In genomic region chr16:47045459-47045858, GRCh38 we compare ENCODE assay signal across 20 cellular contexts.
A peak's percentile ranks its signal among the peaks of the same experiment; 100 is the strongest.
DNase-seq lines count a peak whose midpoint lies in the region; ATAC-seq, FAIRE-seq and TF ChIP-seq lines count a peak whose summit lies in the region.
"Had no signal": no experiment of that assay in that cellular context is flagged by ENCODE, and none has a peak within 500 bp of the region (broad histone marks: within the 10 kb centered on the region; RNA-seq: fewer than 3 reads in every experiment).

No MANE protein-coding gene starts in this region.

- peaks cover 14 to 17% (median 15%) of the 10 kb centered on the region in 3 donors for H3K4me1 Mint-ChIP-seq in CD8-positive, alpha-beta memory T cell

- POLR2A ChIA-PET in CD8-positive, alpha-beta memory T cell (lab: Charles Lee): no interaction called here
- POLR2A ChIA-PET in GM10248 (lab: Yijun Ruan, JAX): no interaction called here

- ATAC-seq in left colon: peak; percentile 60

- DNase-seq in CD8-positive, alpha-beta memory T cell: no peak
- DNase-seq in Kasumi-1 (lab: John Stamatoyannopoulos, UW): peak; percentile 91 to 94
- DNase-seq in SW480 (ENCODE audit: low spot score): peak; percentile 5
- no peak for DNase-seq in left colon
- no peak for DNase-seq in mesenteric fat pad (ENCODE audit: low spot score)
- no peak for DNase-seq in GM10248 (ENCODE audit: extremely low spot score)
- no peak for DNase-seq in GM12891 (ENCODE audit: insufficient read length, low spot score)
- no peak for DNase-seq in retina
- DNase-seq: activated CD4-positive, alpha-beta T cell treated with anti-CD3 and anti-CD28 coated beads for 4 hours; activated CD8-positive, alpha-beta memory T cell treated with anti-CD3 and anti-CD28 coated beads, Interleukin-2, amount 50 U/mL, for 48 hours; activated gamma-delta T cell; central memory CD4-positive, alpha-beta T cell; esophagus squamous epithelium; glutamatergic neuron; NCI-H2081; NCI-H524; PC-9; stimulated activated CD4-positive, alpha-beta T cell treated with anti-CD3 and anti-CD28 coated beads, Interleukin-2, amount 100 ng/mL, for 48 hours; T1000 had no signal

- no peak for FAIRE-seq in GM12891 (lab: Jason Lieb, UNC)

- no peaks in the 10 kb centered on the region for H3K36me3 ChIP-seq in CD8-positive, alpha-beta memory T cell (ENCODE audit: insufficient read depth, low read length)
- H3K36me3 ChIP-seq: esophagus squamous epithelium had no signal

- H3K36me3 Mint-ChIP-seq in CD8-positive, alpha-beta memory T cell: no peaks in the 10 kb centered on the region

- CTCF ChIA-PET in CD8-positive, alpha-beta memory T cell (lab: Charles Lee): interaction anchor here (0.8 kb wide), 1 partner anchor 8 kb away, joined by 3 read pairs; no protein-coding TSS in a partner anchor
- CTCF ChIA-PET in GM10248 (lab: Yijun Ruan, JAX): interaction anchor here (1.0 to 1.6 kb wide), 2 partner anchors 96 to 99 kb away, joined by 3 to 4 read pairs; partner anchors contain the start of gene NETO2

- H3K27ac Mint-ChIP-seq in CD8-positive, alpha-beta memory T cell: peak overlapping the region in 1 of 8 donors; percentile 97

- H3K4me3 ChIP-seq in CD8-positive, alpha-beta memory T cell (ENCODE audit: low read length): no peak overlapping the region
- H3K4me3 ChIP-seq: esophagus squamous epithelium, PC-9, SK-N-MC had no signal

- H3K4me3 Mint-ChIP-seq in CD8-positive, alpha-beta memory T cell: peak overlapping the region in 4 of 7 donors; percentile 22 to 54 (median 36)

- intact Hi-C loops in left colon (cut with DNase I, micrococcal nuclease): no loop called here

- H3K9me3 ChIP-seq in CD8-positive, alpha-beta memory T cell (ENCODE audit: low read length): no peaks in the 10 kb centered on the region
- H3K9me3 ChIP-seq: esophagus squamous epithelium had no signal

- H3K4me1 ChIP-seq in CD8-positive, alpha-beta memory T cell (ENCODE audit: insufficient read depth, low read length): peaks cover 12% of the 10 kb centered on the region
- H3K4me1 ChIP-seq: esophagus squamous epithelium had no signal

- TF ChIP-seq POLR2A in GM12891 (IDR thresholded peaks at IDR 0.05; ENCODE audit: low read depth, low read length): no peak

- H3K27ac ChIP-seq in CD8-positive, alpha-beta memory T cell (ENCODE audit: low read depth, low read length): no peak overlapping the region
- H3K27ac ChIP-seq: esophagus squamous epithelium, PC-9, SK-N-MC had no signal

- H3K27me3 ChIP-seq in CD8-positive, alpha-beta memory T cell (ENCODE audit: insufficient read depth, low read length, poor library complexity, severe bottlenecking): peaks cover 3% of the 10 kb centered on the region
- H3K27me3 ChIP-seq: esophagus squamous epithelium had no signal

- TF ChIP-seq CTCF in GM10248 (IDR thresholded peaks at IDR 0.05; ENCODE audit: control extremely low read depth, extremely low read depth, low read depth, missing control alignments): no peak

- peaks cover 0 to 9% of the 10 kb centered on the region in 2 donors for H3K27me3 Mint-ChIP-seq in CD8-positive, alpha-beta memory T cell

- no peaks in the 10 kb centered on the region for H3K9me3 Mint-ChIP-seq in CD8-positive, alpha-beta memory T cell

TF ChIP-seq in GM12891, 5 proteins besides CTCF, POLR2A, EP300 and RAD21:
- TF ChIP-seq SPI1 (IDR thresholded peaks at IDR 0.05; ENCODE audit: low read depth, low read length) (no peak), PAX5 (IDR thresholded peaks at IDR 0.05; ENCODE audit: insufficient read depth, low read length, severe bottlenecking) (no peak), TAF1 (IDR thresholded peaks at IDR 0.05; ENCODE audit: low read depth, low read length) (no peak), POLR2AphosphoS5 (IDR thresholded peaks at IDR 0.05; ENCODE audit: low read depth, low read length) (no peak), POU2F2 (IDR thresholded peaks at IDR 0.05; ENCODE audit: low read depth, low read length) (no peak)
TF ChIP-seq in GM12891: peak in this region for 0.

Comparison
In these comparisons a context has a peak if more than half of its experiments do, and no peak if none do; other contexts are left out.
1. DNase-seq: peak in Kasumi-1 (2 of 2) and SW480 (single experiment); none in CD8-positive, alpha-beta memory T cell (0 of 5), left colon (0 of 2), mesenteric fat pad (single experiment), GM10248 (single experiment), GM12891 (single experiment) and retina (single experiment).